11 cellular contexts compared by ENCODE assay signal in genomic region chr6:95866732-95867131, GRCh38.
DNase-seq lines count a peak whose midpoint lies in the region; ATAC-seq and TF ChIP-seq lines count a peak whose summit lies in the region.
"Had no signal": no experiment of that assay in that cellular context is flagged by ENCODE, and none has a peak within 500 bp of the region (broad histone marks: within the 10 kb centered on the region; RNA-seq: fewer than 3 reads in every experiment).

No MANE protein-coding gene starts in this region.

- POLR2A ChIA-PET in activated CD4-positive, alpha-beta T cell treated with anti-CD3 and anti-CD28 coated beads for 36 hours (lab: Charles Lee) = no interaction called here

- no peaks in the 10 kb centered on the region for H3K36me3 Mint-ChIP-seq in activated CD4-positive, alpha-beta T cell treated with anti-CD3 and anti-CD28 coated beads for 36 hours (ENCODE audit: low read depth)
- H3K36me3 Mint-ChIP-seq: activated CD4-positive, alpha-beta memory T cell treated with anti-CD3 and anti-CD28 coated beads for 36 hours had no signal

- peak; percentile 8 for TF ChIP-seq CTCF in cardiac fibroblast (IDR thresholded peaks at IDR 0.05; ENCODE audit: low read depth, low read length)
- TF ChIP-seq CTCF in smooth muscle cell (IDR thresholded peaks at IDR 0.05; ENCODE audit: borderline replicate concordance, insufficient read depth, poor library complexity, severe bottlenecking) = peak; percentile 44
- no peak for TF ChIP-seq CTCF in psoas muscle (IDR thresholded peaks at IDR 0.05)

- H3K27ac Mint-ChIP-seq in activated CD4-positive, alpha-beta T cell treated with anti-CD3 and anti-CD28 coated beads for 36 hours = no peak overlapping the region
- H3K27ac Mint-ChIP-seq: activated CD4-positive, alpha-beta memory T cell treated with anti-CD3 and anti-CD28 coated beads for 36 hours had no signal

- no peak overlapping the region for H3K4me2 ChIP-seq in smooth muscle cell
- H3K4me2 ChIP-seq: BLaER1 had no signal

- H3K27ac ChIP-seq in smooth muscle cell (ENCODE audit: low read depth) = no peak overlapping the region
- H3K27ac ChIP-seq in psoas muscle = no peak overlapping the region
- H3K27ac ChIP-seq: BLaER1, HL-60 had no signal

- H3K27me3 ChIP-seq in smooth muscle cell (ENCODE audit: low read depth) = no peaks in the 10 kb centered on the region
- no peaks in the 10 kb centered on the region for H3K27me3 ChIP-seq in psoas muscle (ENCODE audit: insufficient read depth in 3 of 3, low read length in 2 of 3)
- H3K27me3 ChIP-seq: BLaER1 had no signal

- DNase-seq in activated CD4-positive, alpha-beta T cell treated with anti-CD3 and anti-CD28 coated beads for 36 hours = peak; percentile 18
- DNase-seq in activated CD4-positive, alpha-beta T cell treated with anti-CD3 and anti-CD28 coated beads, Interleukin-2, amount 50 U/mL, for 4 hours = no peak
- peak; percentile 6 for DNase-seq in NCI-H1105 (lab: John Stamatoyannopoulos, UW)
- peak; percentile 0 to 3 for DNase-seq in cardiac fibroblast (ENCODE audit: low read depth in 2 of 2)
- DNase-seq in smooth muscle cell (lab: John Stamatoyannopoulos, UW; ENCODE audit: unreplicated experiment) = no peak
- no peak for DNase-seq in ureter (ENCODE audit: low spot score)
- no peak for DNase-seq in ecto neural progenitor cell (ENCODE audit: low spot score)
- no peak for DNase-seq in psoas muscle
- DNase-seq: activated CD4-positive, alpha-beta memory T cell treated with anti-CD3 and anti-CD28 coated beads for 36 hours had no signal

- H3K4me1 ChIP-seq in smooth muscle cell (ENCODE audit: low read depth) (no peaks in the 10 kb centered on the region), psoas muscle (no peaks in the 10 kb centered on the region)
- H3K4me1 ChIP-seq: BLaER1 had no signal

- no peaks in the 10 kb centered on the region for H3F3A ChIP-seq in smooth muscle cell (ENCODE audit: low read depth)

- ATAC-seq in activated CD4-positive, alpha-beta T cell treated with anti-CD3 and anti-CD28 coated beads for 36 hours = no peak
- ATAC-seq in psoas muscle = no peak

- H4K20me1 ChIP-seq in smooth muscle cell (ENCODE audit: low read depth) = no peaks in the 10 kb centered on the region
- H4K20me1 ChIP-seq: BLaER1 had no signal

- H3K9me3 Mint-ChIP-seq in activated CD4-positive, alpha-beta T cell treated with anti-CD3 and anti-CD28 coated beads for 36 hours (ENCODE audit: low read depth) = no peaks in the 10 kb centered on the region
- H3K9me3 Mint-ChIP-seq: activated CD4-positive, alpha-beta memory T cell treated with anti-CD3 and anti-CD28 coated beads for 36 hours had no signal

- CTCF ChIA-PET in activated CD4-positive, alpha-beta T cell treated with anti-CD3 and anti-CD28 coated beads for 36 hours (lab: Charles Lee) = no interaction called here

- H3K4me1 Mint-ChIP-seq in activated CD4-positive, alpha-beta T cell treated with anti-CD3 and anti-CD28 coated beads for 36 hours = no peaks in the 10 kb centered on the region

- 44% methylated on average over 7 of the region's 7 CpGs for WGBS in smooth muscle cell (ENCODE audit: low lambda C conversion rate)
- 40 to 41% (median 40%) methylated on average over 7 of the region's 7 CpGs for WGBS in psoas muscle, 3 donors

- H3K79me2 ChIP-seq in smooth muscle cell (ENCODE audit: low read depth) = no peaks in the 10 kb centered on the region

- no peak overlapping the region for H3K9ac ChIP-seq in smooth muscle cell (ENCODE audit: low read depth)
- H3K9ac ChIP-seq: BLaER1 had no signal

- intact Hi-C loops in activated CD4-positive, alpha-beta T cell treated with anti-CD3 and anti-CD28 coated beads for 36 hours (cut with DNase I, micrococcal nuclease) = loop anchor here in 1 of 2 experiments (2.0 kb wide), 1 partner anchor 434 kb away; no protein-coding TSS in a partner anchor
- intact Hi-C loops in psoas muscle (cut with DNase I) = no loop called here

- H3K4me3 Mint-ChIP-seq in activated CD4-positive, alpha-beta T cell treated with anti-CD3 and anti-CD28 coated beads for 36 hours = no peak overlapping the region
- H3K4me3 Mint-ChIP-seq: activated CD4-positive, alpha-beta memory T cell treated with anti-CD3 and anti-CD28 coated beads for 36 hours had no signal

- H3K36me3 ChIP-seq in smooth muscle cell (ENCODE audit: low read depth) (no peaks in the 10 kb centered on the region), psoas muscle (ENCODE audit: insufficient read depth in 1 of 2, low read depth in 1 of 2) (no peaks in the 10 kb centered on the region)
- H3K36me3 ChIP-seq: BLaER1 had no signal

- no peak overlapping the region for H2AFZ ChIP-seq in smooth muscle cell (ENCODE audit: low read depth)

- H3K9me3 ChIP-seq in smooth muscle cell (replicated peaks; ENCODE audit: low read depth) = no peaks in the 10 kb centered on the region
- H3K9me3 ChIP-seq in psoas muscle = no peaks in the 10 kb centered on the region
- H3K9me3 ChIP-seq: BLaER1 had no signal

- H3K27me3 Mint-ChIP-seq in activated CD4-positive, alpha-beta T cell treated with anti-CD3 and anti-CD28 coated beads for 36 hours = peaks cover 4% of the 10 kb centered on the region
- H3K27me3 Mint-ChIP-seq: activated CD4-positive, alpha-beta memory T cell treated with anti-CD3 and anti-CD28 coated beads for 36 hours had no signal

- H3K4me3 ChIP-seq in cardiac fibroblast (replicated peaks in 1 of 2; ENCODE audit: low read depth in 2 of 2, low read length in 2 of 2) = no peak overlapping the region
- H3K4me3 ChIP-seq in smooth muscle cell = no peak overlapping the region
- no peak overlapping the region for H3K4me3 ChIP-seq in psoas muscle
- H3K4me3 ChIP-seq: BLaER1 had no signal

Comparison
In these comparisons a context has a peak if more than half of its experiments do, and no peak if none do; other contexts are left out.
1. DNase-seq: peak in activated CD4-positive, alpha-beta T cell treated with anti-CD3 and anti-CD28 coated beads for 36 hours (single experiment), NCI-H1105 (single experiment) and cardiac fibroblast (2 of 2); none in activated CD4-positive, alpha-beta T cell treated with anti-CD3 and anti-CD28 coated beads, Interleukin-2, amount 50 U/mL, for 4 hours (0 of 2), smooth muscle cell (single experiment), ureter (single experiment), ecto neural progenitor cell (single experiment) and psoas muscle (0 of 2).